Comparison of ENCODE assay signal across 22 cellular contexts in genomic region chr1:39872698-39873097, GRCh38.
"Had no signal": no experiment of that assay in that cellular context is flagged by ENCODE, and none has a peak within 500 bp of the region (broad histone marks: within the 10 kb centered on the region; RNA-seq: fewer than 3 reads in every experiment).

No MANE protein-coding gene starts in this region.

- H3K4me1 ChIP-seq: breast epithelium, parathyroid adenoma, tibial artery had no signal

- H3K9me3 Mint-ChIP-seq: activated naive CD8-positive, alpha-beta T cell treated with anti-CD3 and anti-CD28 coated beads for 36 hours; activated T-cell treated with anti-CD3 and anti-CD28 coated beads, Interleukin-2, amount 50 U/mL, for 24 hours; activated T-helper 17 cell treated with anti-CD3 and anti-CD28 coated beads, Interleukin-2, amount 50 U/mL, for 72 hours; central memory CD8-positive, alpha-beta T cell; effector memory CD8-positive, alpha-beta T cell; stimulated activated effector memory CD8-positive, alpha-beta T cell treated with anti-CD3 and anti-CD28 coated beads, Interleukin-12 subunit alpha, Interleukin-12 subunit beta, amount 100 ng/mL, for 72 hours had no signal

- H3K27me3 Mint-ChIP-seq: activated naive CD8-positive, alpha-beta T cell treated with anti-CD3 and anti-CD28 coated beads for 36 hours; activated T-cell treated with anti-CD3 and anti-CD28 coated beads, Interleukin-2, amount 50 U/mL, for 24 hours; activated T-helper 17 cell treated with anti-CD3 and anti-CD28 coated beads, Interleukin-2, amount 50 U/mL, for 72 hours; central memory CD8-positive, alpha-beta T cell; effector memory CD8-positive, alpha-beta T cell; stimulated activated naive CD8-positive, alpha-beta T cell treated with anti-CD3 and anti-CD28 coated beads, Interleukin-15, amount 100 ng/mL, for 72 hours had no signal

- H3K27me3 ChIP-seq: breast epithelium, dorsolateral prefrontal cortex, gastrocnemius medialis, tibial artery had no signal

- H3K9me3 ChIP-seq: breast epithelium, gastrocnemius medialis, mucosa of descending colon, tibial artery had no signal

- H2AFZ ChIP-seq: parathyroid adenoma had no signal

- H3K4me3 ChIP-seq: breast epithelium, dorsolateral prefrontal cortex, gastrocnemius medialis, mucosa of descending colon, skin epidermis, tibial artery had no signal

- H3K27ac Mint-ChIP-seq: activated naive CD8-positive, alpha-beta T cell treated with anti-CD3 and anti-CD28 coated beads for 36 hours; activated T-cell treated with anti-CD3 and anti-CD28 coated beads, Interleukin-2, amount 50 U/mL, for 24 hours; activated T-helper 17 cell treated with anti-CD3 and anti-CD28 coated beads, Interleukin-2, amount 50 U/mL, for 72 hours; stimulated activated effector memory CD8-positive, alpha-beta T cell treated with anti-CD3 and anti-CD28 coated beads, Interleukin-12 subunit alpha, Interleukin-12 subunit beta, amount 100 ng/mL, for 72 hours had no signal

- DNase-seq: activated naive CD4-positive, alpha-beta T cell; activated naive CD8-positive, alpha-beta T cell treated with anti-CD3 and anti-CD28 coated beads for 36 hours; activated T-cell treated with anti-CD3 and anti-CD28 coated beads, Interleukin-2, amount 50 U/mL, for 24 hours; dorsolateral prefrontal cortex; effector memory CD8-positive, alpha-beta T cell; gastrocnemius medialis; head of caudate nucleus; hypothalamus; left cardiac atrium; mucosa of descending colon; nucleus accumbens; right cardiac atrium; stimulated activated CD4-positive, alpha-beta T cell treated with anti-CD3 and anti-CD28 coated beads, Interleukin-1b, Interleukin-23, amount 100 ng/mL, for 48 hours; stimulated activated naive CD8-positive, alpha-beta T cell treated with anti-CD3 and anti-CD28 coated beads, Interleukin-15, amount 100 ng/mL, for 72 hours; tibial artery had no signal

- H3K9ac ChIP-seq: parathyroid adenoma had no signal

- H3K36me3 ChIP-seq: breast epithelium, gastrocnemius medialis, tibial artery had no signal

- H3K27ac ChIP-seq: breast epithelium, dorsolateral prefrontal cortex, gastrocnemius medialis, parathyroid adenoma, skin epidermis, tibial artery had no signal

- H3K4me3 Mint-ChIP-seq: activated naive CD8-positive, alpha-beta T cell treated with anti-CD3 and anti-CD28 coated beads for 36 hours; activated T-cell treated with anti-CD3 and anti-CD28 coated beads, Interleukin-2, amount 50 U/mL, for 24 hours; activated T-helper 17 cell treated with anti-CD3 and anti-CD28 coated beads, Interleukin-2, amount 50 U/mL, for 72 hours; central memory CD8-positive, alpha-beta T cell; effector memory CD8-positive, alpha-beta T cell; stimulated activated effector memory CD8-positive, alpha-beta T cell treated with anti-CD3 and anti-CD28 coated beads, Interleukin-12 subunit alpha, Interleukin-12 subunit beta, amount 100 ng/mL, for 72 hours; stimulated activated naive CD8-positive, alpha-beta T cell treated with anti-CD3 and anti-CD28 coated beads, Interleukin-15, amount 100 ng/mL, for 72 hours; WTC11 had no signal
